In genomic region chr9:107283621-107284616, GRCh38 we compare ENCODE assay signal across 8 cellular contexts. TPM values are rescaled to one million over a fixed set of nuclear protein-coding genes. Genes with fewer than 3 reads are reported as not detected.
DNase-seq lines count a peak whose midpoint lies in the region; ATAC-seq and TF ChIP-seq lines count a peak whose summit lies in the region.

No MANE protein-coding gene starts in this region.

- H3K27ac ChIP-seq in AG04450 (ENCODE audit: low read depth, low read length) (peak overlapping the region; percentile 86), coronary artery (peak overlapping the region; percentile 98 to 99), left lung (peak overlapping the region; percentile 99 to 100)

- CTCF ChIA-PET in AG04450 (lab: Charles Lee) = interaction anchor here (1.1 to 1.4 kb wide), 2 partner anchors 19 to 57 kb away, joined by 6 to 10 read pairs; no protein-coding TSS in a partner anchor

- intact Hi-C loops in left lung (cut with DNase I) = no loop called here

- peaks cover 8 to 67% of the 10 kb centered on the region in 2 donors for H3K4me1 ChIP-seq in left lung

- H3K27me3 ChIP-seq in AG04450 (ENCODE audit: control insufficient read depth, insufficient read depth, low read length) = no peaks in the 10 kb centered on the region
- no peaks in the 10 kb centered on the region for H3K27me3 ChIP-seq in left lung

- no peak for TF ChIP-seq CTCF in AG04450 (IDR thresholded peaks at IDR 0.05; ENCODE audit: low read depth, low read length)
- TF ChIP-seq CTCF in coronary artery (IDR thresholded peaks at IDR 0.05) = no peak
- TF ChIP-seq CTCF in left lung (IDR thresholded peaks at IDR 0.05) = no peak

- H3K4me3 ChIP-seq in AG04450 (ENCODE audit: low read depth, low read length) = peak overlapping the region; percentile 94
- H3K4me3 ChIP-seq in coronary artery = peak overlapping the region; percentile 92
- peak overlapping the region; percentile 72 to 95 for H3K4me3 ChIP-seq in left lung

- ATAC-seq in GM18868 (IDR thresholded peaks at IDR 0.05; ENCODE audit: unreplicated experiment) (peak; percentile 45), HG03095 (IDR thresholded peaks at IDR 0.05; ENCODE audit: unreplicated experiment) (peak; percentile 41), left lung (peak; percentile 67)

- POLR2A ChIA-PET in AG04450 (lab: Yijun Ruan, JAX) = interaction anchor here (0.7 to 3.2 kb wide), 7 partner anchors 9 to 61 kb away, joined by 3 to 25 read pairs (median 6); no protein-coding TSS in a partner anchor

- DNase-seq in AG04450 (ENCODE audit: low read depth, low spot score) (peak; percentile 29), NCI-H2227 (lab: John Stamatoyannopoulos, UW; ENCODE audit: unreplicated experiment) (peak; percentile 50), coronary artery (ENCODE audit: low spot score) (peak; percentile 83), left lung (peak; percentile 84 to 95)
- peak; percentile 75 for DNase-seq in activated CD4-positive, alpha-beta T cell treated with anti-CD3 and anti-CD28 coated beads for 48 hours
- peak; percentile 62 for DNase-seq in stimulated activated CD4-positive, alpha-beta T cell treated with anti-CD3 and anti-CD28 coated beads, Interleukin-4, amount 100 ng/mL, for 1 hour

- no peaks in the 10 kb centered on the region for H3K36me3 ChIP-seq in left lung

- H3K9me3 ChIP-seq in AG04450 (ENCODE audit: control insufficient read depth, insufficient read depth, low read length) (peaks cover 4% of the 10 kb centered on the region; the same call in 1 of the 2 replicates), left lung (no peaks in the 10 kb centered on the region)

RNA-seq across cellular contexts. Expression of gene RAD23B, which starts 0.8 kb away (rescaled TPM):
- 214 and 224 TPM in 2 replicates for polyA plus RNA-seq in AG04450 (2011; rRNA removed)
- 309 and 330 TPM in 2 replicates for polyA minus RNA-seq in AG04450 (2011; rRNA and poly(A)+ RNA removed)
- total RNA-seq in left lung = 100 to 1,000 TPM; 108 to 142 TPM

Comparison
In these comparisons a context has a peak if more than half of its experiments do, and no peak if none do; other contexts are left out.
1. Peak in every context shown above with its lines: DNase-seq, ATAC-seq, H3K4me3 ChIP-seq and H3K27ac ChIP-seq.
2. DNase-seq: peak in every context shown above with its lines; median percentile 90 in left lung; 83 in coronary artery; 75 in activated CD4-positive, alpha-beta T cell treated with anti-CD3 and anti-CD28 coated beads for 48 hours; 62 in stimulated activated CD4-positive, alpha-beta T cell treated with anti-CD3 and anti-CD28 coated beads, Interleukin-4, amount 100 ng/mL, for 1 hour; 50 in NCI-H2227; 29 in AG04450.